ENCODE assay signal across 11 cellular contexts in the genomic region with DNA sequence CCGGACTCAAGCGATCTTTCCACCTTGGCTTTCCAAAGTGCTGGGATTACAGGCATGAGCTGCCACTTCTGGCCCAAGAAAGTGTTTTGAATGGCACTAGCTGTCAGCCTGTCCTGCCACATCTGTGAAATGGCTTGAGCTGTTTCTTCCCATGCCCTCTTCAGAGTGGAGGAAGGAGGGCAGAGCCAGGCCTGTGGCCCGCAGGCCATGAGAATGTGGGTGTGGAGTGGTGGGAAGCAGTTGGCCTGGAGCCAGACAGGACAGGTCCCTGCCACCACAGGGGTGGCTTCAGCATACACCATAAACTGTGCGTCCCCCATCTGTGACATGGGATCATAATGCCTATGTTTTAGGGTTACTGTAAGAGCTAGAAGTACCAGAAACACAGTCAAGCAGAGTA.
"Had no signal": no experiment of that assay in that cellular context is flagged by ENCODE, and none has a peak within 500 bp of the region (broad histone marks: within the 10 kb centered on the region; RNA-seq: fewer than 3 reads in every experiment).

No MANE protein-coding gene starts in this region.

- H3K9ac ChIP-seq: SK-N-SH had no signal

- FAIRE-seq: bronchial epithelial cell, endothelial cell of umbilical vein, kidney, small intestine had no signal

- H3K9me3 Mint-ChIP-seq: activated naive CD8-positive, alpha-beta T cell treated with anti-CD3 and anti-CD28 coated beads, Interleukin-2, amount 50 U/mL, for 24 hours had no signal

- H3K27me3 Mint-ChIP-seq: activated naive CD8-positive, alpha-beta T cell treated with anti-CD3 and anti-CD28 coated beads, Interleukin-2, amount 50 U/mL, for 24 hours had no signal

- H3K9me3 ChIP-seq: ascending aorta, SK-N-SH, tibial artery had no signal

- DNase-seq: activated CD4-positive, alpha-beta T cell treated with anti-CD3 and anti-CD28 coated beads for 4 hours; activated naive CD8-positive, alpha-beta T cell treated with anti-CD3 and anti-CD28 coated beads, Interleukin-2, amount 50 U/mL, for 24 hours; activated T-cell treated with anti-CD3 and anti-CD28 coated beads, Interleukin-2, amount 50 U/mL, for 48 hours; foreskin melanocyte; kidney; SK-N-SH; tibial artery had no signal

- H3K4me3 ChIP-seq: ascending aorta, tibial artery had no signal

- H3K4me2 ChIP-seq: SK-N-SH had no signal

- H3K27ac ChIP-seq: ascending aorta, tibial artery had no signal

- H3K27me3 ChIP-seq: ascending aorta, tibial artery had no signal

- H3K4me3 Mint-ChIP-seq: activated naive CD8-positive, alpha-beta T cell treated with anti-CD3 and anti-CD28 coated beads, Interleukin-2, amount 50 U/mL, for 24 hours had no signal
